In the genomic region with DNA sequence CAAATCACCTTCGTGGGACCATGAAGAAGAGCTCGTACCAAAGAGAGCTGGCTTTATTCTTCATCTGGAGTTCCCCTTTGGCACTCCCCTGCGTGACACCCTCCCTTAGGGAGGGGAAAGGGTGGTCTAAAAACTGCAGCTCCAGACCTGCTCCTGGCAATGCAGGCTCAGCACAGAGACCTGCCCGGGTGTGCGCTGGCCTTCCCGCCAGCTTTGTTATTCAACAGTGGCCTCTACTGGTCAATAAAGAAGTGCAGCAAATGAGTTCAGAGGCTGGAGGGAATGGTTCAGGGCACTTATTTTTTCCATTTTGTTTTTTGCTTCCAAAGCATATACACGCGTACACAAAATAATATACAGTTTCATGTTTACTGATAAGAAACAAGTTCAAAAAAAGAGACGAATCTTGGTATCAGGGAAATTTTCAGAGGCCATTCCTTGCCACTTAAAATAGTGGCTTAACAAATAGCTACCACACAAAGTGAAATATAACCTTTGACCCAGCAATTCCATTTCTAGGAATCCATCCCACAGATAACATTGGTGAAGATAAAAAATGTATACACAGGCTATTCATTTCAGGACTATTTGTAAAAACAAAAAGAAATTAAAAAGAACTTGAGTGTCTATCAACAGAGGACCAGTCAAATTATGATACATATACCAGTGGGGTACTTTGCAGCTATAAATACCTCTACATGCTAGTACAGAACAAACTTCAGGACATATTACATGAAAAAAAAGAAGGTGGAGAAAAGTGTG, we compare ENCODE assay signal across 8 cellular contexts. TPM values are rescaled to one million over a fixed set of nuclear protein-coding genes. Genes with fewer than 3 reads are reported as not detected.
DNase-seq lines count a peak whose midpoint lies in the region; ATAC-seq and TF ChIP-seq lines count a peak whose summit lies in the region.

No MANE protein-coding gene starts in this region.

- 18 to 32% methylated on average over 9 of the region's 9 CpGs for WGBS in endodermal cell (ENCODE audit: insufficient coverage in 1 of 2, insufficient read length in 1 of 2), 2 experiments
- 7 to 14% methylated on average over 9 of the region's 9 CpGs for WGBS in tibial nerve, 2 donors

- ATAC-seq in HG03108 (IDR thresholded peaks at IDR 0.05; ENCODE audit: unreplicated experiment) (peak; percentile 54), HG02571 (IDR thresholded peaks at IDR 0.05; ENCODE audit: unreplicated experiment) (no peak)

- H3K4me1 Mint-ChIP-seq in activated CD4-positive, alpha-beta T cell treated with anti-CD3 and anti-CD28 coated beads, Interleukin-2, amount 10 ng/mL, durations not matched to agents 7 days and 5 days = peaks cover 37% of the 10 kb centered on the region
- peaks cover 12% of the 10 kb centered on the region for H3K4me1 Mint-ChIP-seq in endodermal cell
- peaks cover 6% of the 10 kb centered on the region for H3K4me1 Mint-ChIP-seq in mesothelial cell of epicardium

- CTCF ChIA-PET in activated CD4-positive, alpha-beta T cell treated with anti-CD3 and anti-CD28 coated beads, Interleukin-2, amount 10 ng/mL, durations not matched to agents 7 days and 5 days (lab: Charles Lee) = interaction anchor here (0.6 to 1.8 kb wide), 15 partner anchors 8 to 304 kb away, joined by 3 to 13 read pairs (median 3); a partner anchor contains a TSS

- no peak for TF ChIP-seq POLR2A in tibial nerve (IDR thresholded peaks at IDR 0.05)

- no peaks in the 10 kb centered on the region for H3K27me3 Mint-ChIP-seq in activated CD4-positive, alpha-beta T cell treated with anti-CD3 and anti-CD28 coated beads, Interleukin-2, amount 10 ng/mL, durations not matched to agents 7 days and 5 days
- no peaks in the 10 kb centered on the region for H3K27me3 Mint-ChIP-seq in endodermal cell (ENCODE audit: insufficient read depth)
- no peaks in the 10 kb centered on the region for H3K27me3 Mint-ChIP-seq in mesothelial cell of epicardium (ENCODE audit: low read depth)

- H3K4me1 ChIP-seq in endodermal cell (ENCODE audit: control insufficient read depth, insufficient read depth, low read length) (no peaks in the 10 kb centered on the region), tibial nerve (peaks cover 0 to 36% (median 4%) of the 10 kb centered on the region in 4 donors)

- H3K27me3 ChIP-seq in endodermal cell (ENCODE audit: control insufficient read depth, insufficient read depth, low read length, poor library complexity, severe bottlenecking) (no peaks in the 10 kb centered on the region), tibial nerve (no peaks in the 10 kb centered on the region)

- peaks cover 20% of the 10 kb centered on the region for H3K36me3 Mint-ChIP-seq in activated CD4-positive, alpha-beta T cell treated with anti-CD3 and anti-CD28 coated beads, Interleukin-2, amount 10 ng/mL, durations not matched to agents 7 days and 5 days (ENCODE audit: low read depth)
- H3K36me3 Mint-ChIP-seq in endodermal cell (ENCODE audit: low read depth) (peaks cover 53% of the 10 kb centered on the region), mesothelial cell of epicardium (peaks cover 5% of the 10 kb centered on the region)

- DNase-seq in G401 (ENCODE audit: low spot score) (peak; percentile 81), NCI-H460 (ENCODE audit: extremely low read depth, low read depth) (peak; percentile 46), endodermal cell (peak; percentile 80), mesothelial cell of epicardium (ENCODE audit: low spot score in 2 of 2, unreplicated experiment in 2 of 2) (no peak), tibial nerve (ENCODE audit: low spot score in 2 of 2) (peak in 1 of 2 donors; percentile 62)
- DNase-seq in activated CD4-positive, alpha-beta T cell treated with anti-CD3 and anti-CD28 coated beads, Interleukin-2, amount 10 ng/mL, durations not matched to agents 7 days and 5 days = peak; percentile 64

- H3K9me3 ChIP-seq in endodermal cell (ENCODE audit: control insufficient read depth, low read length) (no peaks in the 10 kb centered on the region), tibial nerve (no peaks in the 10 kb centered on the region)

- H3K27ac ChIP-seq in endodermal cell (ENCODE audit: low read depth, low read length) = no peak overlapping the region
- no peak overlapping the region for H3K27ac ChIP-seq in tibial nerve

- POLR2A ChIA-PET in activated CD4-positive, alpha-beta T cell treated with anti-CD3 and anti-CD28 coated beads, Interleukin-2, amount 10 ng/mL, durations not matched to agents 7 days and 5 days (lab: Charles Lee) = interaction anchor here (0.6 to 0.7 kb wide), 2 partner anchors 81 to 336 kb away, joined by 3 read pairs; no protein-coding TSS in a partner anchor

- H3K36me3 ChIP-seq in endodermal cell (ENCODE audit: control insufficient read depth, insufficient read depth, low read length) (peaks cover 42% of the 10 kb centered on the region), tibial nerve (peaks cover 0 to 5% (median 0%) of the 10 kb centered on the region in 3 donors)

- H3K9me3 Mint-ChIP-seq in activated CD4-positive, alpha-beta T cell treated with anti-CD3 and anti-CD28 coated beads, Interleukin-2, amount 10 ng/mL, durations not matched to agents 7 days and 5 days = no peaks in the 10 kb centered on the region
- H3K9me3 Mint-ChIP-seq in endodermal cell (no peaks in the 10 kb centered on the region), mesothelial cell of epicardium (no peaks in the 10 kb centered on the region)

- TF ChIP-seq EP300 in tibial nerve (IDR thresholded peaks at IDR 0.05) = no peak

- H3K4me3 Mint-ChIP-seq in activated CD4-positive, alpha-beta T cell treated with anti-CD3 and anti-CD28 coated beads, Interleukin-2, amount 10 ng/mL, durations not matched to agents 7 days and 5 days = no peak overlapping the region
- H3K4me3 Mint-ChIP-seq in endodermal cell (no peak overlapping the region), mesothelial cell of epicardium (no peak overlapping the region)

- TF ChIP-seq CTCF in endodermal cell (conservative IDR thresholded peaks at IDR 0.05) = peak; percentile 92
- peak; percentile 81 for TF ChIP-seq CTCF in mesothelial cell of epicardium (IDR thresholded peaks at IDR 0.05; ENCODE audit: unreplicated experiment)
- peak; percentile 58 to 75 (median 67) for TF ChIP-seq CTCF in tibial nerve (IDR thresholded peaks at IDR 0.05)

- peak overlapping the region; percentile 47 for H3K27ac Mint-ChIP-seq in activated CD4-positive, alpha-beta T cell treated with anti-CD3 and anti-CD28 coated beads, Interleukin-2, amount 10 ng/mL, durations not matched to agents 7 days and 5 days
- H3K27ac Mint-ChIP-seq in endodermal cell (no peak overlapping the region), mesothelial cell of epicardium (no peak overlapping the region)

- no peak overlapping the region for H3K9ac ChIP-seq in endodermal cell (ENCODE audit: extremely low read depth, low read length, poor library complexity, severe bottlenecking)

- in situ Hi-C loops in G401 (cut with HindIII; ENCODE audit: low sequenced_read_pairs) = loop anchor here (25.0 kb wide), 1 partner anchor 306 kb away; no protein-coding TSS in a partner anchor

- H3K4me3 ChIP-seq in endodermal cell (ENCODE audit: low read length) (no peak overlapping the region), tibial nerve (no peak overlapping the region)

RNA-seq across cellular contexts. Expression of a gene that starts 8.2 kb away (rescaled TPM):
- 55.2 and 61.8 TPM in 2 replicates for total RNA-seq in G401 (2014; rRNA removed; shearing (Covaris generic))
- 66.5 and 76.3 TPM in 2 replicates for total RNA-seq in NCI-H460 (2014; rRNA removed; shearing (Covaris generic))
- 147 and 185 TPM in 2 replicates for polyA plus RNA-seq in NCI-H460 (2014; cell fraction: nucleus; rRNA removed)
- total RNA-seq in activated CD4-positive, alpha-beta T cell treated with anti-CD3 and anti-CD28 coated beads, Interleukin-2, amount 10 ng/mL, durations not matched to agents 7 days and 5 days = 100 to 1,000 TPM in 1 of 2 experiments, 10 to 100 TPM in 1; 95.8 to 103 TPM
- 10 to 100 TPM; 84.0 to 84.8 TPM for total RNA-seq in endodermal cell
- polyA plus RNA-seq in endodermal cell (2013, experiment 1 of 2) = 75.0 TPM
- polyA plus RNA-seq in endodermal cell (2013, experiment 2 of 2) = 63.5 TPM
- total RNA-seq in mesothelial cell of epicardium = 95.4 to 102 TPM (median 97.2 TPM) in 3 replicates
- 100 to 1,000 TPM in 2 of 4 donors, 10 to 100 TPM in 2; 89.4 to 165 (median 99.3) TPM for total RNA-seq in tibial nerve

RNA-seq across cellular contexts. Expression of a gene that starts 24.4 kb away (rescaled TPM):
- total RNA-seq in G401 (2014; rRNA removed; shearing (Covaris generic)) = 54.2 and 59.0 TPM in 2 replicates
- total RNA-seq in NCI-H460 (2014; rRNA removed; shearing (Covaris generic)) = 50.5 and 52.1 TPM in 2 replicates
- polyA plus RNA-seq in NCI-H460 (2014; cell fraction: nucleus; rRNA removed) = 37.5 and 44.9 TPM in 2 replicates
- 10 to 100 TPM; 91.1 to 97.9 TPM for total RNA-seq in activated CD4-positive, alpha-beta T cell treated with anti-CD3 and anti-CD28 coated beads, Interleukin-2, amount 10 ng/mL, durations not matched to agents 7 days and 5 days
- total RNA-seq in endodermal cell (10 to 100 TPM; 79.5 to 96.4 TPM), mesothelial cell of epicardium (82.2 to 84.5 TPM (median 83.9 TPM) in 3 replicates), tibial nerve (10 to 100 TPM; 59.9 to 70.8 (median 62.1) TPM)
- 123 TPM for polyA plus RNA-seq in endodermal cell (2013, experiment 1 of 2)
- 111 TPM for polyA plus RNA-seq in endodermal cell (2013, experiment 2 of 2)

Comparison
In these comparisons a context has a peak if more than half of its experiments do, and no peak if none do; other contexts are left out.
1. DNase-seq: peak in G401 (single experiment), NCI-H460 (single experiment), activated CD4-positive, alpha-beta T cell treated with anti-CD3 and anti-CD28 coated beads, Interleukin-2, amount 10 ng/mL, durations not matched to agents 7 days and 5 days (single experiment) and endodermal cell (single experiment); none in mesothelial cell of epicardium (0 of 2).
2. Peak in every context shown above with its lines, with median percentiles within 50 percentile points of each other: CTCF ChIP-seq.